30 cellular contexts compared by ENCODE assay signal in genomic region chr2:51760441-51760840, GRCh38.
"Had no signal": no experiment of that assay in that cellular context is flagged by ENCODE, and none has a peak within 500 bp of the region (broad histone marks: within the 10 kb centered on the region; RNA-seq: fewer than 3 reads in every experiment).

No MANE protein-coding gene starts in this region.

- H3K36me3 ChIP-seq: breast epithelium, cardiac muscle cell, esophagus squamous epithelium, gastroesophageal sphincter, heart right ventricle, WERI-Rb-1 had no signal

- H3K27ac ChIP-seq: adrenal gland, breast epithelium, cardiac muscle cell, coronary artery, epithelial cell of prostate, esophagus squamous epithelium, gastroesophageal sphincter, heart right ventricle, WERI-Rb-1 had no signal

- ATAC-seq: activated CD4-positive, CD25-positive, alpha-beta regulatory T cell treated with anti-CD3 and anti-CD28 coated beads, Interleukin-2, amount 50 U/mL, for 24 hours; activated CD8-positive, alpha-beta T cell treated with anti-CD3 and anti-CD28 coated beads for 36 hours; activated T-cell treated with anti-CD3 and anti-CD28 coated beads, Interleukin-2, amount 50 U/mL, for 4 hours; activated T-helper 17 cell treated with anti-CD3 and anti-CD28 coated beads, Interleukin-2, amount 50 U/mL, for 72 hours; gastroesophageal sphincter; heart right ventricle; T-cell had no signal

- H3K27me3 ChIP-seq: adrenal gland, breast epithelium, cardiac muscle cell, esophagus squamous epithelium, gastroesophageal sphincter, heart right ventricle had no signal

- H3K9me3 ChIP-seq: breast epithelium, esophagus squamous epithelium, gastroesophageal sphincter, heart right ventricle had no signal

- DNase-seq: activated B cell treated with CpG ODN at 0.5 μM for 24 hours; activated CD4-positive, alpha-beta T cell treated with anti-CD3 and anti-CD28 coated beads for 48 hours; activated CD4-positive, alpha-beta T cell treated with anti-CD3 and anti-CD28 coated beads, Interleukin-2, amount 50 U/mL, for 1 hour; activated CD4-positive, alpha-beta T cell treated with anti-CD3 and anti-CD28 coated beads, Interleukin-2, amount 50 U/mL, for 48 hours; activated CD8-positive, alpha-beta memory T cell treated with anti-CD3 and anti-CD28 coated beads for 24 hours; activated CD8-positive, alpha-beta T cell treated with anti-CD3 and anti-CD28 coated beads for 36 hours; activated effector memory CD4-positive, alpha-beta T cell treated with Interleukin-2 at 50 U/mL for 16 hours; activated gamma-delta T cell treated with Interleukin-2 at 50 U/mL for 16 hours; activated naive CD4-positive, alpha-beta T cell treated with anti-CD3 and anti-CD28 coated beads, Interleukin-2, amount 50 U/mL, for 16 hours; activated naive CD4-positive, alpha-beta T cell treated with Interleukin-2 at 50 U/mL for 16 hours; activated T-cell treated with anti-CD3 and anti-CD28 coated beads, Interleukin-2, amount 50 U/mL, for 4 hours; adrenal gland; amygdala; aorta; central memory CD4-positive, alpha-beta T cell; dermis blood vessel endothelial cell; effector CD8-positive, alpha-beta T cell; esophagus squamous epithelium; foreskin melanocyte; heart right ventricle; T-cell; T-helper 9 cell; WERI-Rb-1 had no signal

- H3K4me3 ChIP-seq: adrenal gland, breast epithelium, cardiac muscle cell, coronary artery, esophagus squamous epithelium, gastroesophageal sphincter, heart right ventricle had no signal

- H3K4me1 ChIP-seq: adrenal gland, breast epithelium, esophagus squamous epithelium, gastroesophageal sphincter, heart right ventricle had no signal
